9 cellular contexts compared by ENCODE assay signal in the genomic region with DNA sequence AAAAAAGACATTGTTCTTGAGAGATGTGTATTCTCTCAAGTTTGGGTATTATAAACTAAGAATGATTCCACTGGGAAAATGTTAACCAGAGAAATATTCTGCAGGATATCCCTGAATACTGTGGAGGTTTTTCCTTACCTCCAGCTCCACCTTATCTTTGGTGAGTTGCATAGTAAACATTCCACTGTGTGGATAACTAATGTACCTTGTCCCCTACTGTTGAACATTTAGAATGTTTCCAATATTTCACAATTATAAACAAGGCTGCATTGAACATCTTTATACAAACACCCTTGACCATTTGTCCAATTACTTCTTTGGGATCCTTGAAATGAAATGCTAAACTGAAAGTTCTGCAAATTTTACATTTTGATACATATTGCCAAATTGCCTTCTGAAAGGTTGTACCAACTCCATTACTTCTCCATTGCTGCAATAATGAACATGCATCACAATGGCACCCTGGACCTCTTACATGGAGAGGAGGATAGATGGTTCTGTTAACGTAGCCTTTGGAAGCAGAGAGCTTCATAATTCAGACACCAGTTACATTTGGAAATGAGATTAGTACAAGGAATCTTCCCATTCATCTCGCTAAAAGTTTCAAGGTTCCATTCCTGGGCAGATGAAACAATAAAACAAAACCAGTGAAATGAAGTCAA.
"Had no signal": no experiment of that assay in that cellular context is flagged by ENCODE, and none has a peak within 500 bp of the region (broad histone marks: within the 10 kb centered on the region; RNA-seq: fewer than 3 reads in every experiment).

No MANE protein-coding gene starts in this region.

- H3K4me3 ChIP-seq: GM23338, K562 had no signal

- FAIRE-seq: H1, H54, K562 had no signal

- H3K4me2 ChIP-seq: GM23338 had no signal

- H2AFZ ChIP-seq: GM23338 had no signal

- H3K27ac ChIP-seq: HL-60 had no signal

- DNase-seq: H9, HCEC 1CT, IMR-90, KG1 had no signal

- ATAC-seq: GM23338, K562 had no signal
